10 cellular contexts compared by ENCODE assay signal in genomic region chrX:8868906-8869305, GRCh38.
A peak's percentile ranks its signal among the peaks of the same experiment; 100 is the strongest.
DNase-seq lines count a peak whose midpoint lies in the region; FAIRE-seq and TF ChIP-seq lines count a peak whose summit lies in the region.
"Had no signal": no experiment of that assay in that cellular context is flagged by ENCODE, and none has a peak within 500 bp of the region (broad histone marks: within the 10 kb centered on the region; RNA-seq: fewer than 3 reads in every experiment).

No MANE protein-coding gene starts in this region.

- peak overlapping the region; percentile 99 for H3K4me2 ChIP-seq in GM23248 (ENCODE audit: unreplicated experiment)

- peak overlapping the region; percentile 60 for H2AFZ ChIP-seq in GM23248

- H3K4me3 ChIP-seq in GM23248 (peak overlapping the region; percentile 59), astrocyte of the cerebellum (ENCODE audit: low read depth, low read length) (no peak overlapping the region)
- H3K4me3 ChIP-seq: sigmoid colon had no signal

- WGBS in GM23248 (ENCODE audit: low coverage in 1 of 2, low lambda C conversion rate in 2 of 2, missing lambda C conversion rate in 2 of 2), 2 experiments: 0% methylated on average over 3 of the region's 3 CpGs

- peaks cover 35% of the 10 kb centered on the region for H3K4me1 ChIP-seq in GM23248 (ENCODE audit: insufficient read depth)
- H3K4me1 ChIP-seq: sigmoid colon had no signal

- peak overlapping the region; percentile 99 for H3K27ac ChIP-seq in GM23248
- H3K27ac ChIP-seq in substantia nigra (ENCODE audit: low read depth, low read length, poor library complexity, severe bottlenecking): no peak overlapping the region
- H3K27ac ChIP-seq: sigmoid colon had no signal

- H4K20me1 ChIP-seq in GM23248 (ENCODE audit: insufficient read depth): no peaks in the 10 kb centered on the region

- TF ChIP-seq CTCF in astrocyte of the cerebellum (IDR thresholded peaks at IDR 0.05; ENCODE audit: low read depth, low read length, missing control alignments): peak; percentile 7

- H3K9ac ChIP-seq in GM23248: peak overlapping the region; percentile 84

- H3K79me2 ChIP-seq in GM23248 (ENCODE audit: insufficient read depth): no peaks in the 10 kb centered on the region

- DNase-seq in ACHN: peak; percentile 23
- peak; percentile 67 for DNase-seq in GM23248
- DNase-seq in astrocyte of the cerebellum (ENCODE audit: low read depth): no peak
- no peak for DNase-seq in substantia nigra (lab: John Stamatoyannopoulos, UW)
- no peak for DNase-seq in activated CD4-positive, alpha-beta T cell treated with anti-CD3 and anti-CD28 coated beads, Interleukin-2, amount 50 U/mL, for 48 hours
- DNase-seq in NCI-H774 (lab: John Stamatoyannopoulos, UW): no peak
- DNase-seq in central memory CD4-positive, alpha-beta T cell: no peak
- DNase-seq: amniotic stem cell, sigmoid colon had no signal

- H3K9me3 ChIP-seq in GM23248 (ENCODE audit: low read depth): no peaks in the 10 kb centered on the region
- H3K9me3 ChIP-seq: sigmoid colon had no signal

- H3K27me3 ChIP-seq in GM23248 (replicated peaks; ENCODE audit: insufficient read depth): no peaks in the 10 kb centered on the region

- H3K36me3 ChIP-seq in GM23248 (ENCODE audit: low read depth): no peaks in the 10 kb centered on the region
- H3K36me3 ChIP-seq: sigmoid colon had no signal

- in situ Hi-C loops in ACHN (cut with HindIII; ENCODE audit: low pct_ligation_motif_present, low pct_unique_long_range_greater_than_20kb, low sequenced_read_pairs): no loop called here
- in situ Hi-C loops in GM23248 (cut with MboI): no loop called here
- in situ Hi-C loops in astrocyte of the cerebellum (cut with HindIII; ENCODE audit: low sequenced_read_pairs): no loop called here

- FAIRE-seq in islet of Langerhans (lab: Jason Lieb, UNC): peak; percentile 64

- peaks cover 30% of the 10 kb centered on the region; the same call in 1 of the 2 replicates for H3F3A ChIP-seq in GM23248 (ENCODE audit: insufficient read depth)

- H3K9me2 ChIP-seq in GM23248 (ENCODE audit: insufficient read depth): no peaks in the 10 kb centered on the region

Comparison
In these comparisons a context has a peak if more than half of its experiments do, and no peak if none do; other contexts are left out.
1. DNase-seq: peak in ACHN (single experiment) and GM23248 (single experiment); none in astrocyte of the cerebellum (single experiment), substantia nigra (0 of 49), activated CD4-positive, alpha-beta T cell treated with anti-CD3 and anti-CD28 coated beads, Interleukin-2, amount 50 U/mL, for 48 hours (0 of 2), NCI-H774 (single experiment) and central memory CD4-positive, alpha-beta T cell (single experiment).